20 cellular contexts compared by ENCODE assay signal in genomic region chr5:154593091-154593490, GRCh38.
DNase-seq lines count a peak whose midpoint lies in the region; ATAC-seq, FAIRE-seq and TF ChIP-seq lines count a peak whose summit lies in the region.
"Had no signal": no experiment of that assay in that cellular context is flagged by ENCODE, and none has a peak within 500 bp of the region (broad histone marks: within the 10 kb centered on the region; RNA-seq: fewer than 3 reads in every experiment).

No MANE protein-coding gene starts in this region.

- TF ChIP-seq CTCF in heart right ventricle (IDR thresholded peaks at IDR 0.05): no peak
- TF ChIP-seq CTCF in fibroblast of pulmonary artery (IDR thresholded peaks at IDR 0.05; ENCODE audit: low read length, missing control alignments): no peak
- no peak for TF ChIP-seq CTCF in HepG2 (CRISPR knock-in tag; IDR thresholded peaks at IDR 0.05)

- no peak for FAIRE-seq in HepG2 (lab: Jason Lieb, UNC)
- FAIRE-seq: colon, pancreas had no signal

- no peak overlapping the region for H3K4me2 ChIP-seq in HepG2 (ENCODE audit: low read depth, low read length)

- 59 to 60% methylated on average over 2 of the region's 2 CpGs for WGBS in heart right ventricle, 2 donors
- 0% methylated on average over 2 of the region's 2 CpGs for WGBS in HepG2 (ENCODE audit: low lambda C conversion rate)

- H3K27me3 ChIP-seq in heart right ventricle (peaks cover 0 to 3% (median 0%) of the 10 kb centered on the region in 7 donors), HepG2 (ENCODE audit: control insufficient read depth in 1 of 2, insufficient read depth in 2 of 2, low read length in 2 of 2) (peaks cover 0 to 6% of the 10 kb centered on the region in 2 experiments; a peak in 1 of 5 replicates)
- H3K27me3 ChIP-seq: pancreas, SJSA1 had no signal

- H3K4me1 ChIP-seq in heart right ventricle (no peaks in the 10 kb centered on the region), HepG2 (ENCODE audit: insufficient read depth, low read length) (peaks cover 3% of the 10 kb centered on the region; the same call in 1 of the 2 replicates)
- H3K4me1 ChIP-seq: left ventricle myocardium inferior, pancreas had no signal

- ATAC-seq in Right ventricle myocardium superior (ENCODE audit: poor library complexity) (peak; percentile 43), heart right ventricle (no peak), HepG2 (no peak), HG02763 (IDR thresholded peaks at IDR 0.05; ENCODE audit: unreplicated experiment) (no peak)
- ATAC-seq: pancreas had no signal

- POLR2A ChIA-PET in HepG2 (lab: Yijun Ruan, JAX): no interaction called here

- no peak overlapping the region for H3K9ac ChIP-seq in HepG2 (ENCODE audit: insufficient read depth, low read depth, low read length)

- H3K36me3 ChIP-seq in heart right ventricle (no peaks in the 10 kb centered on the region), HepG2 (replicated peaks in 1 of 2; ENCODE audit: control insufficient read depth in 1 of 2, insufficient read depth in 2 of 2, low read length in 2 of 2) (no peaks in the 10 kb centered on the region)
- H3K36me3 ChIP-seq: left ventricle myocardium inferior, pancreas, SJSA1 had no signal

- intact Hi-C loops in Right ventricle myocardium superior (cut with DNase I): no loop called here
- intact Hi-C loops in heart right ventricle (cut with DNase I): no loop called here
- intact Hi-C loops in HepG2 (cut with micrococcal nuclease; ENCODE audit: unreplicated experiment): no loop called here

- TF ChIP-seq EP300 in HepG2 (IDR thresholded peaks at IDR 0.05; ENCODE audit: low read depth in 2 of 2, low read length in 2 of 2) (no peak), HepG2 (CRISPR knock-in tag; IDR thresholded peaks at IDR 0.05; ENCODE audit: borderline replicate concordance) (no peak)

- BruUV-seq in HepG2 (replicated peaks; lab: Mats Ljungman, UMichigan): no TSS peak

- H3K4me3 ChIP-seq in heart right ventricle: no peak overlapping the region
- no peak overlapping the region for H3K4me3 ChIP-seq in fibroblast of pulmonary artery (replicated peaks; ENCODE audit: low read depth, low read length)
- H3K4me3 ChIP-seq in HepG2 (replicated peaks in 1 of 3; ENCODE audit: insufficient read depth in 1 of 3, low read depth in 2 of 3, low read length in 3 of 3): no peak overlapping the region
- H3K4me3 ChIP-seq: left ventricle myocardium inferior, pancreas, SJSA1, skin epidermis had no signal

- TF ChIP-seq RAD21 in HepG2 (CRISPR knock-in tag; IDR thresholded peaks at IDR 0.05): no peak

- DNase-seq in Right ventricle myocardium superior (no peak), heart right ventricle (no peak), fibroblast of pulmonary artery (ENCODE audit: low read depth) (peak; percentile 66), HepG2 (ENCODE audit: low spot score) (no peak), OCI-M2 (lab: John Stamatoyannopoulos, UW; ENCODE audit: unreplicated experiment) (no peak)
- no peak for DNase-seq in activated naive CD4-positive, alpha-beta T cell treated with Interleukin-2 at 50 U/mL for 16 hours
- DNase-seq: activated CD4-positive, alpha-beta T cell treated with anti-CD3 and anti-CD28 coated beads for 4 hours; activated T-cell treated with anti-CD3 and anti-CD28 coated beads for 4 hours; Caco-2; erythroblast; KBM-7; left ventricle myocardium inferior; NCI-H1694; NCI-H446 treated with DMSO at 0.1 percent for 48 hours; pancreas had no signal

- H4K20me1 ChIP-seq in HepG2 (ENCODE audit: insufficient read depth, low read length): no peaks in the 10 kb centered on the region

- H3K9me3 ChIP-seq in heart right ventricle: no peaks in the 10 kb centered on the region
- H3K9me3 ChIP-seq in HepG2 (ENCODE audit: low read length): no peaks in the 10 kb centered on the region
- H3K9me3 ChIP-seq: Caco-2, left ventricle myocardium inferior, pancreas, SJSA1 had no signal

- CTCF ChIA-PET in HepG2 (lab: Yijun Ruan, JAX; ENCODE audit: low intra/inter-chr PET ratio, low total read pairs): no interaction called here

- TF ChIP-seq POLR2A in HepG2 (IDR thresholded peaks at IDR 0.05; ENCODE audit: insufficient read depth in 1 of 2, low read depth in 2 of 2, low read length in 2 of 2): no peak

- H3K79me2 ChIP-seq in HepG2 (ENCODE audit: insufficient read depth, low read length): no peaks in the 10 kb centered on the region

- in situ Hi-C loops in HepG2 (cut with HindIII; ENCODE audit: extremely low pct_ligation_motif_present, low pct_unique_long_range_greater_than_20kb): no loop called here

- H2AFZ ChIP-seq in HepG2 (ENCODE audit: low read length): no peak overlapping the region

- no peak overlapping the region for H3K27ac ChIP-seq in heart right ventricle
- peak overlapping the region; percentile 55 for H3K27ac ChIP-seq in angular gyrus (ENCODE audit: low read depth, low read length)
- no peak overlapping the region for H3K27ac ChIP-seq in HepG2 (ENCODE audit: extremely low read length, insufficient read depth, low read length)
- H3K27ac ChIP-seq: left ventricle myocardium inferior, pancreas, SJSA1, skin epidermis had no signal

TF ChIP-seq in HepG2, 621 proteins besides CTCF, POLR2A, EP300 and RAD21:
- TF ChIP-seq NCOA1 (CRISPR knock-in tag; IDR thresholded peaks at IDR 0.05) (no peak), SYNCRIP (IDR thresholded peaks at IDR 0.05; ENCODE audit: insufficient read depth, low read depth, low read length) (no peak), ZNF10 (CRISPR knock-in tag; IDR thresholded peaks at IDR 0.05; ENCODE audit: borderline replicate concordance, low read depth) (no peak), HOXD1 (CRISPR knock-in tag; IDR thresholded peaks at IDR 0.05) (no peak), ZBTB7A (CRISPR knock-in tag; IDR thresholded peaks at IDR 0.05) (no peak), ZNF451 (CRISPR knock-in tag; IDR thresholded peaks at IDR 0.05) (no peak), ZUFSP (CRISPR knock-in tag; IDR thresholded peaks at IDR 0.05; ENCODE audit: borderline replicate concordance) (no peak), HMG20A (CRISPR knock-in tag; IDR thresholded peaks at IDR 0.05; ENCODE audit: borderline replicate concordance) (no peak), ELK4 (CRISPR knock-in tag; IDR thresholded peaks at IDR 0.05; ENCODE audit: borderline replicate concordance) (no peak), PCBP2 (optimal IDR thresholded peaks at IDR 0.05; ENCODE audit: low read depth, low read length, poor library complexity, severe bottlenecking) (no peak)
